In the genomic region with DNA sequence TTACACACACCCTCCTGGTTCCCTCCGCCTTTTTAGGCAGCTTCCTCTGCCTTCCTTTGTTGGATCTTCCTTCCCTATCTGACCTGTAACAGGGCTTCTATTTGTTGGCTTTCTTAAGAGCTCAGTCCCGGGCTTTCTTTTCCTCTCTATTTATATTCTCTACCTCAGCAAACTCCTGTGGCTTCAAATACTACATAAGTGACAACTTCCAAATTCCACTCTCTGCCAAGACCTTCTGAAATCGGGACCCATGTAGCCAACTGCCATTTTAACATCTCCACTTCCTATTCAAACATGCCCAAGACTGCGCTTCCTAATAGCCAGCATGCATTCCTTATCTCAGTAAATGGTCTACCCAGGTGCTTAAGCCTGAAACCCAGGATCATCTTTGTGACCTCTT, we compare ENCODE assay signal across 14 cellular contexts.
"Had no signal": no experiment of that assay in that cellular context is flagged by ENCODE, and none has a peak within 500 bp of the region (broad histone marks: within the 10 kb centered on the region; RNA-seq: fewer than 3 reads in every experiment).

No MANE protein-coding gene starts in this region.

- H3K9me3 Mint-ChIP-seq: effector memory CD8-positive, alpha-beta T cell; natural killer cell treated with Interleukin-12 subunit alpha and Interleukin-12 subunit beta and Interleukin-15 and Interleukin-18, amount 100 ng/mL, for 72 hours had no signal

- H3K36me3 Mint-ChIP-seq: natural killer cell treated with Interleukin-12 subunit alpha and Interleukin-12 subunit beta and Interleukin-15 and Interleukin-18, amount 100 ng/mL, for 72 hours had no signal

- H3K4me2 ChIP-seq: smooth muscle cell had no signal

- H3K9me3 ChIP-seq: mucosa of descending colon, right atrium auricular region, sigmoid colon had no signal

- DNase-seq: effector memory CD8-positive, alpha-beta T cell; erythroblast; heart left ventricle; hippocampal formation; mucosa of descending colon; occipital lobe; sigmoid colon; stimulated activated CD4-positive, alpha-beta T cell treated with anti-CD3 and anti-CD28 coated beads, Interleukin-2, amount 100 ng/mL, for 48 hours; stimulated activated naive CD4-positive, alpha-beta T cell treated with Interleukin-2 at 50 U/mL for 16 hours; trophoblast cell had no signal

- ATAC-seq: effector memory CD8-positive, alpha-beta T cell; heart left ventricle; mucosa of descending colon; natural killer cell treated with Interleukin-12 subunit alpha and Interleukin-12 subunit beta and Interleukin-15 and Interleukin-18, amount 100 ng/mL, for 72 hours had no signal

- H3K4me3 Mint-ChIP-seq: effector memory CD8-positive, alpha-beta T cell; natural killer cell treated with Interleukin-12 subunit alpha and Interleukin-12 subunit beta and Interleukin-15 and Interleukin-18, amount 100 ng/mL, for 72 hours had no signal

- H3K27me3 ChIP-seq: foreskin keratinocyte, heart left ventricle, right atrium auricular region, sigmoid colon had no signal

- H3K4me3 ChIP-seq: heart left ventricle, mucosa of descending colon, right atrium auricular region, sigmoid colon, smooth muscle cell had no signal

- H3K27me3 Mint-ChIP-seq: effector memory CD8-positive, alpha-beta T cell; natural killer cell treated with Interleukin-12 subunit alpha and Interleukin-12 subunit beta and Interleukin-15 and Interleukin-18, amount 100 ng/mL, for 72 hours had no signal

- H3K27ac ChIP-seq: foreskin keratinocyte, heart left ventricle, right atrium auricular region, sigmoid colon had no signal

- H3K36me3 ChIP-seq: heart left ventricle, right atrium auricular region, sigmoid colon had no signal

- H3K27ac Mint-ChIP-seq: effector memory CD8-positive, alpha-beta T cell; natural killer cell treated with Interleukin-12 subunit alpha and Interleukin-12 subunit beta and Interleukin-15 and Interleukin-18, amount 100 ng/mL, for 72 hours had no signal
